ENCODE assay signal across 8 cellular contexts in the genomic region with DNA sequence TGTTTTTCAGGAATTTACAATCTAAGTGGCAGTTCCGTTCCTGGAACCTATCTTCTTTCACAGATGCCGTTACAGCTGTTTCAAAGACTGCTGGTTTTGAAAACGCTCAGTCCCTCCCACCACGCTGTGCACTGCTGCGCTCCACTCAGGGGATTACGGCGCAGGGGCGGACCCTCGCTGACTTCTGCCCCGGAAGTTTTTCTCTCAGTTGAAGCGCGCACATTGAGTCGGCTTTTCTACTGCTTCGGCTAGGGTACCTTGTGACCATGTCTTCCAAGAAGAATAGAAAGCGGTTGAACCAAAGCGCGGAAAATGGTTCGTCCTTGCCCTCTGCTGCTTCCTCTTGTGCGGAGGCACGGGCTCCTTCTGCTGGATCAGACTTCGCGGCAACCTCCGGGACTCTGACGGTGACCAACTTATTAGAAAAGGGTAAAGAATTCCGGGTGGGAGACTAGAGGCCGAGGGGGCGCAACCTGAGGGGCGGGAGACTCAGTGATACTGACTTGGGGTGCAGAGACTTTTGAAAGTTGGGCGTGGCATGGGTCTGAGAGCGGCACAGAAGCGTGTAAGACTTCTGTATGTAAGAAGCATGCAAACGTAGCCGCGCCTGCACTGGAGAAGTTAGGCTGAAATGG. TPM values are rescaled to one million over a fixed set of nuclear protein-coding genes. Genes with fewer than 3 reads are reported as not detected.
DNase-seq lines count a peak whose midpoint lies in the region; ATAC-seq and TF ChIP-seq lines count a peak whose summit lies in the region.

No MANE protein-coding gene starts in this region.

- peak; percentile 98 for ATAC-seq in HG02870 (IDR thresholded peaks at IDR 0.05; ENCODE audit: unreplicated experiment)
- ATAC-seq in T-helper 17 cell: peak; percentile 98
- peak; percentile 99 for ATAC-seq in right cardiac atrium

- peak overlapping the region; percentile 98 for H3K4me3 Mint-ChIP-seq in T-helper 17 cell

- intact Hi-C loops in right cardiac atrium (cut with DNase I): loop anchor here (5.0 to 10.0 kb wide), 3 partner anchors 96 to 318 kb away; a partner anchor contains a TSS

- peak; percentile 49 for TF ChIP-seq POLR2A in GM15510 (IDR thresholded peaks at IDR 0.05; ENCODE audit: borderline replicate concordance, extremely low read depth, insufficient read length)

- H3K9me3 ChIP-seq in T-helper 17 cell (ENCODE audit: control insufficient read depth, low read length, poor library complexity, severe bottlenecking) (no peaks in the 10 kb centered on the region), right cardiac atrium (ENCODE audit: control insufficient read depth, low read length) (no peaks in the 10 kb centered on the region)

- H3K4me1 ChIP-seq in right cardiac atrium (ENCODE audit: control insufficient read depth, insufficient read depth, low read length): peaks cover 2% of the 10 kb centered on the region

- no peaks in the 10 kb centered on the region for H3K27me3 Mint-ChIP-seq in T-helper 17 cell

- peak overlapping the region; percentile 87 for H3K27ac ChIP-seq in right cardiac atrium (ENCODE audit: low read length)

- peak; percentile 46 for DNase-seq in NCI-H146 treated with DMSO at 0.1 percent for 48 hours (lab: John Stamatoyannopoulos, UW; ENCODE audit: unreplicated experiment)
- DNase-seq in T-helper 17 cell: peak; percentile 65 to 76 (median 74)
- DNase-seq in anterior cingulate cortex (lab: John Stamatoyannopoulos, UW): peak; percentile 15 to 92 (median 78)
- peak; percentile 85 to 92 (median 92) for DNase-seq in right cardiac atrium
- DNase-seq in putamen (ENCODE audit: low spot score): peak; percentile 91
- no peak for DNase-seq in mesenteric fat pad (ENCODE audit: low spot score)

- WGBS in right cardiac atrium: under 1% methylated on average over 34 of the region's 34 CpGs

- no peak overlapping the region for H3K27ac Mint-ChIP-seq in T-helper 17 cell

- H3K4me1 Mint-ChIP-seq in T-helper 17 cell: peaks cover 8% of the 10 kb centered on the region

- H3K4me3 ChIP-seq in right cardiac atrium (ENCODE audit: low read length): peak overlapping the region; percentile 98

- H3K27me3 ChIP-seq in right cardiac atrium (ENCODE audit: control insufficient read depth, insufficient read depth): no peaks in the 10 kb centered on the region

- no peaks in the 10 kb centered on the region for H3K36me3 Mint-ChIP-seq in T-helper 17 cell (ENCODE audit: low read depth)

RNA-seq across cellular contexts. Expression of a gene that starts 0.6 kb away (rescaled TPM):
- total RNA-seq in T-helper 17 cell (1 to 10 TPM in 1 of 2 donors, under 1 TPM in 1; 0.82 to 1.1 TPM), right cardiac atrium (10 to 100 TPM in 3 of 4 donors, 1 to 10 TPM in 1; 8.0 to 12.7 (median 11.2) TPM), mesenteric fat pad (5.5 TPM)
- 18.0 TPM for polyA plus RNA-seq in right cardiac atrium
